In the genomic region with DNA sequence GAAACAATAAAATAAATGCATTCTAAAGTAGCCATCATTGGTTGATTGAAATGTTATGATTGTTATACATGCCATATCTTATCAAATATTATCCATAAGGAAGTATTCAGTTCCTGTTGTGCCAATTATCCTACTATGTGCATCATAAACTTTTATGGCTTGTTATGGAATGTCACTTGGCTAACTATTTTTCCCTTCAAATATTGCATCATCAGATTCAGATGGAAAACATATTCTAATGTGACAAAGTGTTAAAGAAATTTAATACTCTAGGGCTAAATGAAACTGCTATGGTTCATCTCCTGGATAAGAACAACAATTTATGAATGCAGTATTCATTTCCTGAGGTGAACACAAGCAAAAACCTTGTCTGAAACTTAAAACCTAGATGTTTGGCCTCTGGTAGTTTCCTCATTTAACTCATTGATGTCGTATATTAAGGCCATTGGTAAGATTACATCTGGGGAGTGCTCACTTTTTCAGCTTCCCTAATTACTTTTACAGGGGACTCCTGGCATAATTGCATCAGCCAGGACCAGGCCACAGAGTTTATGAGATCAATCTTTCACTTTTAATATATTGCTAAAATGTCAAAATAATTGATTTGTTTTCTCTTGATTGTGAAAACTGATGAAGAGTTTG, we compare ENCODE assay signal across 1 cellular context.
TF ChIP-seq lines count a peak whose summit lies in the region.

No MANE protein-coding gene starts in this region.

TF ChIP-seq in HEK293, 187 proteins besides CTCF, POLR2A, EP300 and RAD21 (continued from another document):
- TF ChIP-seq SP2 (tag by site-specific recombination; IDR thresholded peaks at IDR 0.05) (peak; percentile 7; the same call in 1 of the 2 replicates), WT1 (tag by site-specific recombination; IDR thresholded peaks at IDR 0.05) (peak; percentile 73), ZNF404 (tag by site-specific recombination; IDR thresholded peaks at IDR 0.05) (peak; percentile 8; the same call in 1 of the 2 replicates), ZNF664 (tag by site-specific recombination; IDR thresholded peaks at IDR 0.05) (no peak), ZBTB21 (tag by site-specific recombination; IDR thresholded peaks at IDR 0.05) (no peak; the same call in 1 of the 2 replicates), ZNF266 (tag by site-specific recombination; IDR thresholded peaks at IDR 0.05; ENCODE audit: low read depth) (no peak), ZSCAN30 (tag by site-specific recombination; IDR thresholded peaks at IDR 0.05) (peak; percentile 21; the same call in 1 of the 2 replicates), ZNF600 (tag by site-specific recombination; IDR thresholded peaks at IDR 0.05) (peak; percentile 72)
- TF ChIP-seq, protein P1, sequence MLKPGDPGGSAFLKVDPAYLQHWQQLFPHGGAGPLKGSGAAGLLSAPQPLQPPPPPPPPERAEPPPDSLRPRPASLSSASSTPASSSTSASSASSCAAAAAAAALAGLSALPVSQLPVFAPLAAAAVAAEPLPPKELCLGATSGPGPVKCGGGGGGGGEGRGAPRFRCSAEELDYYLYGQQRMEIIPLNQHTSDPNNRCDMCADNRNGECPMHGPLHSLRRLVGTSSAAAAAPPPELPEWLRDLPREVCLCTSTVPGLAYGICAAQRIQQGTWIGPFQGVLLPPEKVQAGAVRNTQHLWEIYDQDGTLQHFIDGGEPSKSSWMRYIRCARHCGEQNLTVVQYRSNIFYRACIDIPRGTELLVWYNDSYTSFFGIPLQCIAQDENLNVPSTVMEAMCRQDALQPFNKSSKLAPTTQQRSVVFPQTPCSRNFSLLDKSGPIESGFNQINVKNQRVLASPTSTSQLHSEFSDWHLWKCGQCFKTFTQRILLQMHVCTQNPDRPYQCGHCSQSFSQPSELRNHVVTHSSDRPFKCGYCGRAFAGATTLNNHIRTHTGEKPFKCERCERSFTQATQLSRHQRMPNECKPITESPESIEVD (tag by site-specific recombination; IDR thresholded peaks at IDR 0.05), result peak; percentile 91
- TF ChIP-seq, protein P2, sequence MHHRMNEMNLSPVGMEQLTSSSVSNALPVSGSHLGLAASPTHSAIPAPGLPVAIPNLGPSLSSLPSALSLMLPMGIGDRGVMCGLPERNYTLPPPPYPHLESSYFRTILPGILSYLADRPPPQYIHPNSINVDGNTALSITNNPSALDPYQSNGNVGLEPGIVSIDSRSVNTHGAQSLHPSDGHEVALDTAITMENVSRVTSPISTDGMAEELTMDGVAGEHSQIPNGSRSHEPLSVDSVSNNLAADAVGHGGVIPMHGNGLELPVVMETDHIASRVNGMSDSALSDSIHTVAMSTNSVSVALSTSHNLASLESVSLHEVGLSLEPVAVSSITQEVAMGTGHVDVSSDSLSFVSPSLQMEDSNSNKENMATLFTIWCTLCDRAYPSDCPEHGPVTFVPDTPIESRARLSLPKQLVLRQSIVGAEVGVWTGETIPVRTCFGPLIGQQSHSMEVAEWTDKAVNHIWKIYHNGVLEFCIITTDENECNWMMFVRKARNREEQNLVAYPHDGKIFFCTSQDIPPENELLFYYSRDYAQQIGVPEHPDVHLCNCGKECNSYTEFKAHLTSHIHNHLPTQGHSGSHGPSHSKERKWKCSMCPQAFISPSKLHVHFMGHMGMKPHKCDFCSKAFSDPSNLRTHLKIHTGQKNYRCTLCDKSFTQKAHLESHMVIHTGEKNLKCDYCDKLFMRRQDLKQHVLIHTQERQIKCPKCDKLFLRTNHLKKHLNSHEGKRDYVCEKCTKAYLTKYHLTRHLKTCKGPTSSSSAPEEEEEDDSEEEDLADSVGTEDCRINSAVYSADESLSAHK (tag by site-specific recombination; IDR thresholded peaks at IDR 0.05), result peak; percentile 98
- TF ChIP-seq, protein P3, sequence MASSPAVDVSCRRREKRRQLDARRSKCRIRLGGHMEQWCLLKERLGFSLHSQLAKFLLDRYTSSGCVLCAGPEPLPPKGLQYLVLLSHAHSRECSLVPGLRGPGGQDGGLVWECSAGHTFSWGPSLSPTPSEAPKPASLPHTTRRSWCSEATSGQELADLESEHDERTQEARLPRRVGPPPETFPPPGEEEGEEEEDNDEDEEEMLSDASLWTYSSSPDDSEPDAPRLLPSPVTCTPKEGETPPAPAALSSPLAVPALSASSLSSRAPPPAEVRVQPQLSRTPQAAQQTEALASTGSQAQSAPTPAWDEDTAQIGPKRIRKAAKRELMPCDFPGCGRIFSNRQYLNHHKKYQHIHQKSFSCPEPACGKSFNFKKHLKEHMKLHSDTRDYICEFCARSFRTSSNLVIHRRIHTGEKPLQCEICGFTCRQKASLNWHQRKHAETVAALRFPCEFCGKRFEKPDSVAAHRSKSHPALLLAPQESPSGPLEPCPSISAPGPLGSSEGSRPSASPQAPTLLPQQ (tag by site-specific recombination; IDR thresholded peaks at IDR 0.05), result peak; percentile 36
- TF ChIP-seq, protein P4, sequence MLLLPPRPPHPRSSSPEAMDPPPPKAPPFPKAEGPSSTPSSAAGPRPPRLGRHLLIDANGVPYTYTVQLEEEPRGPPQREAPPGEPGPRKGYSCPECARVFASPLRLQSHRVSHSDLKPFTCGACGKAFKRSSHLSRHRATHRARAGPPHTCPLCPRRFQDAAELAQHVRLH (tag by site-specific recombination; IDR thresholded peaks at IDR 0.05), result peak; percentile 58; the same call in 1 of the 2 replicates
TF ChIP-seq in HEK293: peak in this region for 61.
